ENCODE assay signal across 21 cellular contexts in the genomic region with DNA sequence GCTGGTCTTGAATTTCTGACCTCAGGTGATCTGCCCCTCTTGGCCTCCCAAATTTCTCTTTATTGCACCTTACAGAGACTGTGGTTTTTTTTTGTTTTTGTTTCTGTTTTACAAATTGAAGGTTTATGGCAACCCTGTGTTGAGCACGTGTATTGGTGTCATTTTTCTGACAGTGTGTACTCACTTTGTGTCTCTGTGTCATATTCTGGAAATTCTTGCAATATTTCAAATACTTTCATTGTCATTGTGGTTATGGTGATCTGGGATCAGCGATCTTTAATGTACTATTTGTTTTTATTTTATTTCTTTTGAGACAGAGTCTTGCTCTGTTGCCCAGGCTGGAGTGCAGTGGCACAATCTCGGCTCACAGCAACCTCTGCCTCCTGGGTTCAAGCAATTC.
DNase-seq lines count a peak whose midpoint lies in the region; ATAC-seq and TF ChIP-seq lines count a peak whose summit lies in the region.
"Had no signal": no experiment of that assay in that cellular context is flagged by ENCODE, and none has a peak within 500 bp of the region (broad histone marks: within the 10 kb centered on the region; RNA-seq: fewer than 3 reads in every experiment).

No MANE protein-coding gene starts in this region.

- no peak overlapping the region for H3K4me3 ChIP-seq in AG10803 (ENCODE audit: low read length)
- no peak overlapping the region for H3K4me3 ChIP-seq in PC-3 (ENCODE audit: low read length)
- no peak overlapping the region for H3K4me3 ChIP-seq in ovary
- H3K4me3 ChIP-seq: BLaER1 treated with 17β-estradiol and CSF1 and Interleukin-3, amounts not matched to agents 10 nM and 100 nM; GM23338 had no signal

- TF ChIP-seq CTCF in AG10803 (conservative IDR thresholded peaks at IDR 0.05; ENCODE audit: low read length): no peak
- no peak for TF ChIP-seq CTCF in PC-3 (conservative IDR thresholded peaks at IDR 0.05; ENCODE audit: low read depth, low read length)
- TF ChIP-seq CTCF in ovary (IDR thresholded peaks at IDR 0.05): no peak

- H3F3A ChIP-seq in PC-3 (ENCODE audit: low read length, unreplicated experiment): peaks cover 5% of the 10 kb centered on the region

- no peaks in the 10 kb centered on the region for H4K20me1 ChIP-seq in PC-3 (ENCODE audit: low read length)
- H4K20me1 ChIP-seq: BLaER1 treated with 17β-estradiol and CSF1 and Interleukin-3, amounts not matched to agents 10 nM and 100 nM had no signal

- H3K27ac Mint-ChIP-seq in stimulated activated memory B cell treated with anti-CD40 and anti-IgM and Interleukin-4, amounts not matched to agents 10 μg/mL and 1 μg/mL and 100 μg/mL, for 72 hours: no peak overlapping the region
- H3K27ac Mint-ChIP-seq: CD14-positive monocyte; CD4-positive, alpha-beta T cell; GM23338; H9 had no signal

- H3K36me3 ChIP-seq in PC-3 (ENCODE audit: low read depth, low read length) (no peaks in the 10 kb centered on the region), ovary (no peaks in the 10 kb centered on the region)
- H3K36me3 ChIP-seq: BE2C; BLaER1 treated with 17β-estradiol and CSF1 and Interleukin-3, amounts not matched to agents 10 nM and 100 nM had no signal

- H3K9me3 ChIP-seq in PC-3 (ENCODE audit: low read length) (no peaks in the 10 kb centered on the region), ovary (no peaks in the 10 kb centered on the region)
- H3K9me3 ChIP-seq: BE2C had no signal

- intact Hi-C loops in PC-3 (cut with micrococcal nuclease): loop anchor here (10.0 kb wide), 1 partner anchor 218 kb away; no protein-coding TSS in a partner anchor
- intact Hi-C loops in ovary (cut with DNase I): no loop called here

- H3K36me3 Mint-ChIP-seq in stimulated activated memory B cell treated with anti-CD40 and anti-IgM and Interleukin-4, amounts not matched to agents 10 μg/mL and 1 μg/mL and 100 μg/mL, for 72 hours: no peaks in the 10 kb centered on the region
- H3K36me3 Mint-ChIP-seq: CD14-positive monocyte had no signal

- peaks cover 48% of the 10 kb centered on the region for H3K4me1 ChIP-seq in PC-3 (ENCODE audit: insufficient read depth, low read length)
- no peaks in the 10 kb centered on the region for H3K4me1 ChIP-seq in ovary (ENCODE audit: insufficient read depth)

- no peaks in the 10 kb centered on the region for H3K9me2 ChIP-seq in PC-3 (replicated peaks; ENCODE audit: low read length)

- no peaks in the 10 kb centered on the region for H3K27me3 ChIP-seq in PC-3 (ENCODE audit: low read length)
- H3K27me3 ChIP-seq in ovary: no peaks in the 10 kb centered on the region
- H3K27me3 ChIP-seq: BE2C; BLaER1 treated with 17β-estradiol and CSF1 and Interleukin-3, amounts not matched to agents 10 nM and 100 nM had no signal

- H3K79me2 ChIP-seq in PC-3 (ENCODE audit: low read length): no peaks in the 10 kb centered on the region

- no peaks in the 10 kb centered on the region for H3K9me3 Mint-ChIP-seq in stimulated activated memory B cell treated with anti-CD40 and anti-IgM and Interleukin-4, amounts not matched to agents 10 μg/mL and 1 μg/mL and 100 μg/mL, for 72 hours
- H3K9me3 Mint-ChIP-seq: CD8-positive, alpha-beta memory T cell had no signal

- TF ChIP-seq EP300 in ovary (IDR thresholded peaks at IDR 0.05): no peak

- no peak overlapping the region for H3K4me2 ChIP-seq in PC-3 (ENCODE audit: low read length)
- H3K4me2 ChIP-seq: BLaER1 treated with 17β-estradiol and CSF1 and Interleukin-3, amounts not matched to agents 10 nM and 100 nM; GM23338 had no signal

- CTCF ChIA-PET in PC-3 (lab: Charles Lee): no interaction called here

- DNase-seq in AG10803 (ENCODE audit: low read depth) (peak; percentile 17), ELR (ENCODE audit: low read depth) (peak; percentile 52), PC-3 (peak; percentile 7), kidney tubule cell (ENCODE audit: low spot score) (peak; percentile 4), MV-4-11 (lab: John Stamatoyannopoulos, UW) (no peak), ovary (no peak)
- no peak for DNase-seq in activated naive CD4-positive, alpha-beta T cell (lab: John Stamatoyannopoulos, UW)
- DNase-seq: AML-193; BE2C; CD4-positive, alpha-beta T cell; CD8-positive, alpha-beta memory T cell; DMS 273 treated with DMSO at 0.1 percent for 48 hours; DMS79; GDM1; H9 had no signal

- no TSS peak for BruUV-seq in PC-3 (replicated peaks; lab: Mats Ljungman, UMichigan)

- peaks cover 12% of the 10 kb centered on the region for H3K4me1 Mint-ChIP-seq in stimulated activated memory B cell treated with anti-CD40 and anti-IgM and Interleukin-4, amounts not matched to agents 10 μg/mL and 1 μg/mL and 100 μg/mL, for 72 hours

- H3K27me3 Mint-ChIP-seq in stimulated activated memory B cell treated with anti-CD40 and anti-IgM and Interleukin-4, amounts not matched to agents 10 μg/mL and 1 μg/mL and 100 μg/mL, for 72 hours: peaks cover 9% of the 10 kb centered on the region
- H3K27me3 Mint-ChIP-seq: CD4-positive, alpha-beta T cell; CD8-positive, alpha-beta memory T cell had no signal

- TF ChIP-seq POLR2A in ovary (IDR thresholded peaks at IDR 0.05): no peak

- WGBS in ovary, 3 donors: 92 to 94% (median 93%) methylated on average over 3 of the region's 3 CpGs

- POLR2A ChIA-PET in PC-3 (lab: Charles Lee; ENCODE audit: unreplicated experiment): no interaction called here

- ATAC-seq in PC-3: no peak
- ATAC-seq in stimulated activated memory B cell treated with anti-CD40 and anti-IgM and Interleukin-4, amounts not matched to agents 10 μg/mL and 1 μg/mL and 100 μg/mL, for 72 hours: no peak
- ATAC-seq: GM23338, HCT116 had no signal

- no peak overlapping the region for H3K4me3 Mint-ChIP-seq in stimulated activated memory B cell treated with anti-CD40 and anti-IgM and Interleukin-4, amounts not matched to agents 10 μg/mL and 1 μg/mL and 100 μg/mL, for 72 hours
- H3K4me3 Mint-ChIP-seq: CD14-positive monocyte; CD4-positive, alpha-beta T cell; CD8-positive, alpha-beta memory T cell; GM23338; H9 had no signal

- H3K27ac ChIP-seq in PC-3 (ENCODE audit: low read length) (no peak overlapping the region), ovary (no peak overlapping the region)
- H3K27ac ChIP-seq: 22Rv1; BLaER1 treated with 17β-estradiol and CSF1 and Interleukin-3, amounts not matched to agents 10 nM and 100 nM had no signal

- H2AFZ ChIP-seq in PC-3 (ENCODE audit: low read length): no peak overlapping the region
- H2AFZ ChIP-seq: GM23338 had no signal

- no peak overlapping the region for H3K9ac ChIP-seq in PC-3 (ENCODE audit: low read length)
- H3K9ac ChIP-seq: BLaER1 treated with 17β-estradiol and CSF1 and Interleukin-3, amounts not matched to agents 10 nM and 100 nM had no signal

Comparison
In these comparisons a context has a peak if more than half of its experiments do, and no peak if none do; other contexts are left out.
1. DNase-seq: peak in AG10803 (single experiment), ELR (single experiment), PC-3 (single experiment) and kidney tubule cell (single experiment); none in activated naive CD4-positive, alpha-beta T cell (0 of 4), MV-4-11 (single experiment) and ovary (0 of 5).